Comparison of ENCODE assay signal across 8 cellular contexts in the genomic region with DNA sequence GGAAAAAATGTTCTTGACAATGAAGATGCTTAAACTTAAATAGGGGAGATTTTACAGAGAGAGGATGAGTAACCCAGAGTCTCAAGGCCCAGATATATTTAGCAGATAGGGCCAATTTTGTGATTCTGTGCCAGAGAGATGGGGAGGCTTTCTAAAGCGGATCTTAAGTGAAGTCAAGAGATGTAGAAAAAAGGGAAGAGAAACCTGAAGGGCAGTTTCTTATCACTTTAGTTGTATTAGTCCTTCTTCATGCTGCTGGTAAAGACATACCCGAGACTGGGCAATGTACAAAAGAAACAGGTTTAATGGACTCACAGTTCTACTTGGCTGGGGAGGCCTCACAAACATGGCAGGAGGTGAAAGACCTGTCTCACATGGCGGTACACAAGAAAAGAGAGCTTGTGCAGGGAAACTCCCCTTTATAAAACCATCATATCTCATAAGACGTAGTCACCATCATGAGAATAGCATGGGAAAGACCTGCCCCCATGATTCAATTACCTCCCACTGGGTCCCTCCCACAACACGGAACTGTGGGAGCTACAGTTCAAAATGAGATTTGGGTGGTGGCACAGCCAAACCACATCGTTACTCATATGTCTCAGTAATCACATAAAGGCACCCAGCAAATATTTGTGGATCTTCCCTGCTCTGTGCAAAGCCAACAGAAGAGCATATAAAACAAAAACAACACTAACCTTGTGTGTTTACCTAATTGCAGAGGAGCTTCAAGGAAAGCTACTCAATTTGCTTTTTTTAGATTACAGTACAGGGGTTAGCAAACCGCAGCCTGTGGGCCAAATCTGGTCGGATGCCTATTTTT.
DNase-seq lines count a peak whose midpoint lies in the region; ATAC-seq and TF ChIP-seq lines count a peak whose summit lies in the region.

No MANE protein-coding gene starts in this region.

- no peaks in the 10 kb centered on the region for H3K36me3 Mint-ChIP-seq in GM23338 (ENCODE audit: low read depth)

- no peaks in the 10 kb centered on the region for H3K79me2 ChIP-seq in GM23338 (replicated peaks; ENCODE audit: insufficient read depth)

- H2AFZ ChIP-seq in GM23338, result no peak overlapping the region

- POLR2A ChIA-PET in HEK293 (lab: Yijun Ruan, JAX), result no interaction called here

- H3K27me3 ChIP-seq in GM23338 (ENCODE audit: insufficient read depth), result no peaks in the 10 kb centered on the region

- peaks cover 4% of the 10 kb centered on the region; the same call in 1 of the 2 replicates for H3K9me2 ChIP-seq in GM23338 (ENCODE audit: insufficient read depth)

- H3K9me3 ChIP-seq in HEK293 (ENCODE audit: control insufficient read depth, insufficient read depth, low read depth, low read length), result no peaks in the 10 kb centered on the region

- DNase-seq in NCI-H69 (lab: John Stamatoyannopoulos, UW) (peak; percentile 3), putamen (ENCODE audit: low spot score) (peak; percentile 11), OCI-M2 (lab: John Stamatoyannopoulos, UW; ENCODE audit: unreplicated experiment) (no peak), GM23338 (ENCODE audit: low spot score) (no peak), erythroblast (lab: John Stamatoyannopoulos, UW) (no peak), epidermal melanocyte (ENCODE audit: insufficient read length, low spot score) (no peak)

- CTCF ChIA-PET in HEK293 (lab: Yijun Ruan, JAX), result interaction anchor here (0.5 kb wide), 1 partner anchor 49 kb away, joined by 4 read pairs; no protein-coding TSS in a partner anchor

- H3K4me1 ChIP-seq in HEK293 (ENCODE audit: control insufficient read depth, insufficient read depth, low read length), result no peaks in the 10 kb centered on the region
- H3K4me1 ChIP-seq in GM23338 (ENCODE audit: insufficient read depth), result no peaks in the 10 kb centered on the region

- H3K36me3 ChIP-seq in HEK293 (ENCODE audit: control insufficient read depth in 2 of 2, insufficient read depth in 1 of 2, low read length in 2 of 2), result no peaks in the 10 kb centered on the region
- no peaks in the 10 kb centered on the region for H3K36me3 ChIP-seq in GM23338 (ENCODE audit: insufficient read depth)

- peaks cover 4% of the 10 kb centered on the region; the same call in 1 of the 3 replicates for H3K4me1 Mint-ChIP-seq in GM23338

- TF ChIP-seq POLR2A in erythroblast (IDR thresholded peaks at IDR 0.05; ENCODE audit: low read length), result no peak

- H3K27ac Mint-ChIP-seq in GM23338, result no peak overlapping the region

- ATAC-seq in GM18867 (IDR thresholded peaks at IDR 0.05; ENCODE audit: unreplicated experiment), result peak; percentile 73
- ATAC-seq in GM23338, result no peak

- H4K20me1 ChIP-seq in GM23338 (replicated peaks; ENCODE audit: insufficient read depth), result no peaks in the 10 kb centered on the region

- no peak overlapping the region for H3K4me2 ChIP-seq in GM23338

- no peaks in the 10 kb centered on the region; the same call in 2 of the 3 replicates for H3K9me3 Mint-ChIP-seq in GM23338

- TF ChIP-seq CTCF in HEK293 (tag by site-specific recombination; IDR thresholded peaks at IDR 0.05) (no peak), GM23338 (conservative IDR thresholded peaks at IDR 0.05; ENCODE audit: low read depth in 2 of 2) (no peak)

- H3K4me3 ChIP-seq in HEK293 (ENCODE audit: low read depth, low read length) (no peak overlapping the region), GM23338 (no peak overlapping the region)

- H3K4me3 Mint-ChIP-seq in GM23338, result no peak overlapping the region

- H3K27me3 Mint-ChIP-seq in GM23338 (ENCODE audit: insufficient read depth, low read depth, poor library complexity), result no peaks in the 10 kb centered on the region

- H3K27ac ChIP-seq in HEK293 (ENCODE audit: extremely low read depth, low read depth, low read length) (no peak overlapping the region), GM23338 (ENCODE audit: low read depth) (no peak overlapping the region)

- H3F3A ChIP-seq in GM23338 (replicated peaks; ENCODE audit: low read depth), result no peaks in the 10 kb centered on the region

TF ChIP-seq in HEK293, 187 proteins besides CTCF, POLR2A, EP300 and RAD21 (continues in another document):
- peak; percentile 45 for TF ChIP-seq ZFHX2 (tag by site-specific recombination; conservative IDR thresholded peaks at IDR 0.05)
- peak; percentile 55; the same call in 1 of the 2 replicates for TF ChIP-seq SP7 (tag by site-specific recombination; IDR thresholded peaks at IDR 0.05)
- TF ChIP-seq, protein P1, sequence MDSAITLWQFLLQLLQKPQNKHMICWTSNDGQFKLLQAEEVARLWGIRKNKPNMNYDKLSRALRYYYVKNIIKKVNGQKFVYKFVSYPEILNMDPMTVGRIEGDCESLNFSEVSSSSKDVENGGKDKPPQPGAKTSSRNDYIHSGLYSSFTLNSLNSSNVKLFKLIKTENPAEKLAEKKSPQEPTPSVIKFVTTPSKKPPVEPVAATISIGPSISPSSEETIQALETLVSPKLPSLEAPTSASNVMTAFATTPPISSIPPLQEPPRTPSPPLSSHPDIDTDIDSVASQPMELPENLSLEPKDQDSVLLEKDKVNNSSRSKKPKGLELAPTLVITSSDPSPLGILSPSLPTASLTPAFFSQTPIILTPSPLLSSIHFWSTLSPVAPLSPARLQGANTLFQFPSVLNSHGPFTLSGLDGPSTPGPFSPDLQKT (IDR thresholded peaks at IDR 0.05; ENCODE audit: borderline replicate concordance, low read depth, low read length), result no peak
- TF ChIP-seq EGR2 (tag by site-specific recombination; IDR thresholded peaks at IDR 0.05; ENCODE audit: low read depth), result peak; percentile 66
- TF ChIP-seq, protein P2, sequence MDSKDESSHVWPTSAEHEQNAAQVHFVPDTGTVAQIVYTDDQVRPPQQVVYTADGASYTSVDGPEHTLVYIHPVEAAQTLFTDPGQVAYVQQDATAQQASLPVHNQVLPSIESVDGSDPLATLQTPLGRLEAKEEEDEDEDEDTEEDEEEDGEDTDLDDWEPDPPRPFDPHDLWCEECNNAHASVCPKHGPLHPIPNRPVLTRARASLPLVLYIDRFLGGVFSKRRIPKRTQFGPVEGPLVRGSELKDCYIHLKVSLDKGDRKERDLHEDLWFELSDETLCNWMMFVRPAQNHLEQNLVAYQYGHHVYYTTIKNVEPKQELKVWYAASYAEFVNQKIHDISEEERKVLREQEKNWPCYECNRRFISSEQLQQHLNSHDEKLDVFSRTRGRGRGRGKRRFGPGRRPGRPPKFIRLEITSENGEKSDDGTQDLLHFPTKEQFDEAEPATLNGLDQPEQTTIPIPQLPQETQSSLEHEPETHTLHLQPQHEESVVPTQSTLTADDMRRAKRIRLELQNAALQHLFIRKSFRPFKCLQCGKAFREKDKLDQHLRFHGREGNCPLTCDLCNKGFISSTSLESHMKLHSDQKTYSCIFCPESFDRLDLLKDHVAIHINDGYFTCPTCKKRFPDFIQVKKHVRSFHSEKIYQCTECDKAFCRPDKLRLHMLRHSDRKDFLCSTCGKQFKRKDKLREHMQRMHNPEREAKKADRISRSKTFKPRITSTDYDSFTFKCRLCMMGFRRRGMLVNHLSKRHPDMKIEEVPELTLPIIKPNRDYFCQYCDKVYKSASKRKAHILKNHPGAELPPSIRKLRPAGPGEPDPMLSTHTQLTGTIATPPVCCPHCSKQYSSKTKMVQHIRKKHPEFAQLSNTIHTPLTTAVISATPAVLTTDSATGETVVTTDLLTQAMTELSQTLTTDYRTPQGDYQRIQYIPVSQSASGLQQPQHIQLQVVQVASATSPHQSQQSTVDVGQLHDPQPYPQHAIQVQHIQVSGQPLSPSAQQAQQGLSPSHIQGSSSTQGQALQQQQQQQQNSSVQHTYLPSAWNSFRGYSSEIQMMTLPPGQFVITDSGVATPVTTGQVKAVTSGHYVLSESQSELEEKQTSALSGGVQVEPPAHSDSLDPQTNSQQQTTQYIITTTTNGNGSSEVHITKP (tag by site-specific recombination; IDR thresholded peaks at IDR 0.05), result no peak

TF ChIP-seq in GM23338, 12 proteins besides CTCF, POLR2A, EP300 and RAD21:
- TF ChIP-seq EZH2phosphoT487 (IDR thresholded peaks at IDR 0.05; ENCODE audit: unreplicated experiment) (no peak), EZH2 (IDR thresholded peaks at IDR 0.05; ENCODE audit: low read depth, unreplicated experiment) (no peak), CREB1 (CRISPR knock-in tag; IDR thresholded peaks at IDR 0.05; ENCODE audit: low read depth) (no peak), STAT1 (IDR thresholded peaks at IDR 0.05; ENCODE audit: unreplicated experiment) (no peak)
- TF ChIP-seq, protein P3, sequence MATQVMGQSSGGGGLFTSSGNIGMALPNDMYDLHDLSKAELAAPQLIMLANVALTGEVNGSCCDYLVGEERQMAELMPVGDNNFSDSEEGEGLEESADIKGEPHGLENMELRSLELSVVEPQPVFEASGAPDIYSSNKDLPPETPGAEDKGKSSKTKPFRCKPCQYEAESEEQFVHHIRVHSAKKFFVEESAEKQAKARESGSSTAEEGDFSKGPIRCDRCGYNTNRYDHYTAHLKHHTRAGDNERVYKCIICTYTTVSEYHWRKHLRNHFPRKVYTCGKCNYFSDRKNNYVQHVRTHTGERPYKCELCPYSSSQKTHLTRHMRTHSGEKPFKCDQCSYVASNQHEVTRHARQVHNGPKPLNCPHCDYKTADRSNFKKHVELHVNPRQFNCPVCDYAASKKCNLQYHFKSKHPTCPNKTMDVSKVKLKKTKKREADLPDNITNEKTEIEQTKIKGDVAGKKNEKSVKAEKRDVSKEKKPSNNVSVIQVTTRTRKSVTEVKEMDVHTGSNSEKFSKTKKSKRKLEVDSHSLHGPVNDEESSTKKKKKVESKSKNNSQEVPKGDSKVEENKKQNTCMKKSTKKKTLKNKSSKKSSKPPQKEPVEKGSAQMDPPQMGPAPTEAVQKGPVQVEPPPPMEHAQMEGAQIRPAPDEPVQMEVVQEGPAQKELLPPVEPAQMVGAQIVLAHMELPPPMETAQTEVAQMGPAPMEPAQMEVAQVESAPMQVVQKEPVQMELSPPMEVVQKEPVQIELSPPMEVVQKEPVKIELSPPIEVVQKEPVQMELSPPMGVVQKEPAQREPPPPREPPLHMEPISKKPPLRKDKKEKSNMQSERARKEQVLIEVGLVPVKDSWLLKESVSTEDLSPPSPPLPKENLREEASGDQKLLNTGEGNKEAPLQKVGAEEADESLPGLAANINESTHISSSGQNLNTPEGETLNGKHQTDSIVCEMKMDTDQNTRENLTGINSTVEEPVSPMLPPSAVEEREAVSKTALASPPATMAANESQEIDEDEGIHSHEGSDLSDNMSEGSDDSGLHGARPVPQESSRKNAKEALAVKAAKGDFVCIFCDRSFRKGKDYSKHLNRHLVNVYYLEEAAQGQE (IDR thresholded peaks at IDR 0.05; ENCODE audit: unreplicated experiment), result no peak

Comparison
In these comparisons a context has a peak if more than half of its experiments do, and no peak if none do; other contexts are left out.
1. DNase-seq: peak in NCI-H69 (single experiment) and putamen (single experiment); none in OCI-M2 (single experiment), GM23338 (single experiment), erythroblast (0 of 2) and epidermal melanocyte (single experiment).